ENCODE assay signal across 22 cellular contexts in the genomic region with DNA sequence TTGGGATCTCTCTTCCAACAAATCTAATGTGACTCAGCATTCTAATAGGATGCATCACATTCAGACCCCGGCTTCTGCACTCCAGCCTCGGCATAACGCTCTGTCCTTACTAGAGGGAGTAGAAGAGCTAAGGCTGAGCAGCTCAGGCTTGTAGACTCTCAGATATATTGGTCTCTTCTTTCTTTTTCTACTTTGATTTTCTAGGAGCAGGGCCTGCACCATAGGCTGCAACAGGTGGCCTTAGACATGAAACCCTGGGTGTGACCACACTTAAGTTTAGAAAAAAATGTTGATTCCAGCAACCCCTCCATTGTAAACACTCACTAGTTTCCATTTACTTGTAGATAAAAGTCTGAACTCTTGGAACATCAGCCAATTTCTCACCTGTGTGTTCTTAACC.
"Had no signal": no experiment of that assay in that cellular context is flagged by ENCODE, and none has a peak within 500 bp of the region (broad histone marks: within the 10 kb centered on the region; RNA-seq: fewer than 3 reads in every experiment).

No MANE protein-coding gene starts in this region.

- H3K9me2 ChIP-seq: SK-N-SH had no signal

- H3K9me3 ChIP-seq: SK-N-SH had no signal

- DNase-seq: Kasumi-1; KG1; NCI-H1092; NCI-H1105 treated with DMSO at 0.1 percent for 48 hours; NCI-H1417 treated with DMSO at 0.1 percent for 48 hours; NCI-H146; NCI-H1694 treated with DMSO at 0.1 percent for 48 hours; NCI-H1930; NCI-H2081; NCI-H2107; NCI-H2227 treated with DMSO at 0.1 percent for 48 hours; NCI-H524 treated with DMSO at 0.1 percent for 48 hours; NCI-H69; NCI-H774; NK-92 treated with Interleukin-12 subunit alpha and Interleukin-12 subunit beta, amount 100 ng/mL, for 24 hours; PC-3; SHP77; SK-N-SH; SW 1271; T-cell had no signal

- ATAC-seq: Panc1, PC-3, T-cell had no signal

- H3K4me2 ChIP-seq: SK-N-SH had no signal

- H3K9ac ChIP-seq: SK-N-SH had no signal

- H3K27ac ChIP-seq: RWPE1 had no signal
